In genomic region chr7:90977056-90977455, GRCh38 we compare ENCODE assay signal across 9 cellular contexts.
"Had no signal": no experiment of that assay in that cellular context is flagged by ENCODE, and none has a peak within 500 bp of the region (broad histone marks: within the 10 kb centered on the region; RNA-seq: fewer than 3 reads in every experiment).

No MANE protein-coding gene starts in this region.

- ATAC-seq: GM23338, HCT116 had no signal

- H3K9me3 ChIP-seq: HAP-1 had no signal

- H3K36me3 ChIP-seq: HAP-1 had no signal

- H3K4me3 ChIP-seq: GM23248, GM23338, HAP-1 had no signal

- H3K27ac ChIP-seq: GM23248 had no signal

- DNase-seq: GM23248, GOT3, H7, H9, HCEC 1CT, HFFc6 had no signal

- H3K4me1 ChIP-seq: HAP-1 had no signal
